Comparison of ENCODE assay signal across 1 cellular context in the genomic region with DNA sequence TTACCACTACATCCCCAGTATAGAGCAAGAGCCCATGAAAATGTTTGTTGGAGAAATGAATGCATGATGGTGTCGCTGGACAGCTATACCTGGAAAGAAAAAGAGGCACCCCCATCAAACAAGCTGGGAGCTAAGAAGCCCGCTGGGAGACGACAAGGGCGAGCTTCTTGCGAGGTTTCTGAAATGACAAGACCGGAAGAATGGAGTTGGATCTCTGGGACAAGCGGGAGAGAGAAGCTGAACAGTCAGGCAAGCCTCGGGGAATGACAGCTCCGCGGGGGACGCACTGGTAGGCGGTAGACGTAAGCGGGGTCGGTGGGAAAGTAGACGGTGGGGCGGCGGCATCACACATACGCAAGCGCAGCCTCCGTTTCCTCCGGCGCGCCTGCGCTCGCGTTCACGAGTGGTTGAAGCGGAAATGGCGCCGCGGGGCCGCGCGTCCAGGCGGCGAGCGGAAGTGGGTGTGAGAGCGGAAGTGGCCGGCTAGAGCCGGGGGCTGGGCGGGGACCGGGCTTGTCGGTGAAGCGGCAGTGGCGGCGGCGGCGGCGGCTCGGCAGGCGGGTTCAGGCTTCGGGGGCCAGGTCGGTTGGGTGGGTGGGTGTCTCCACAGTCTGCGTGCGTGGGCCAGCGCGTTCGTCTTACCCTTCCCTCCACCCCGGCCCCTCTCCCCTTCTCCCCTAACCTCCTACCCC.
TF ChIP-seq lines count a peak whose summit lies in the region.

A gene (plus strand): TSS at position 516 of the 692 bp plus-strand sequence. CDS start 282 bp downstream, outside the sequence.

TF ChIP-seq in liver, 16 proteins besides CTCF, POLR2A, EP300 and RAD21 (continued from another document):
- TF ChIP-seq EGR1 (IDR thresholded peaks at IDR 0.05; ENCODE audit: low read depth in 2 of 2) (peak; percentile 49 to 84), GABPA (IDR thresholded peaks at IDR 0.05 in 1 of 2, conservative IDR thresholded peaks at IDR 0.05 in 1 of 2) (peak; percentile 78 to 94)
